18 cellular contexts compared by ENCODE assay signal in genomic region chr16:81699596-81699995, GRCh38.
DNase-seq lines count a peak whose midpoint lies in the region; ATAC-seq and TF ChIP-seq lines count a peak whose summit lies in the region.
"Had no signal": no experiment of that assay in that cellular context is flagged by ENCODE, and none has a peak within 500 bp of the region (broad histone marks: within the 10 kb centered on the region; RNA-seq: fewer than 3 reads in every experiment).

No MANE protein-coding gene starts in this region.

- H3K27ac Mint-ChIP-seq in activated T-helper 17 cell treated with anti-CD3 and anti-CD28 coated beads, Interleukin-2, amount 50 U/mL, for 72 hours: peak overlapping the region; percentile 84
- H3K27ac Mint-ChIP-seq: CD4-positive, alpha-beta T cell had no signal

- H3K9me3 ChIP-seq in heart left ventricle: no peaks in the 10 kb centered on the region
- no peaks in the 10 kb centered on the region for H3K9me3 ChIP-seq in lower lobe of right lung
- no peaks in the 10 kb centered on the region for H3K9me3 ChIP-seq in upper lobe of right lung
- no peaks in the 10 kb centered on the region for H3K9me3 ChIP-seq in body of pancreas

- intact Hi-C loops in heart left ventricle (cut with DNase I): loop anchor here in 3 of 10 donors (5.0 to 10.0 kb wide), 3 partner anchors 75 to 295 kb away; no protein-coding TSS in a partner anchor
- intact Hi-C loops in cardiac septum (cut with DNase I): loop anchor here (5.0 to 10.0 kb wide), 2 partner anchors 77 to 295 kb away; no protein-coding TSS in a partner anchor
- intact Hi-C loops in lower lobe of right lung (cut with DNase I): no loop called here
- intact Hi-C loops in upper lobe of right lung (cut with DNase I): no loop called here
- intact Hi-C loops in body of pancreas (cut with DNase I): no loop called here

- H3K27ac ChIP-seq in heart left ventricle: no peak overlapping the region
- H3K27ac ChIP-seq in lower lobe of right lung: no peak overlapping the region
- no peak overlapping the region for H3K27ac ChIP-seq in upper lobe of right lung
- no peak overlapping the region for H3K27ac ChIP-seq in body of pancreas
- H3K27ac ChIP-seq: GM23248, SK-N-MC had no signal

- ATAC-seq in heart left ventricle (no peak), lower lobe of right lung (no peak), upper lobe of right lung (no peak), GM18907 (IDR thresholded peaks at IDR 0.05; ENCODE audit: unreplicated experiment) (no peak), body of pancreas (no peak)
- ATAC-seq in activated T-helper 17 cell treated with anti-CD3 and anti-CD28 coated beads, Interleukin-2, amount 50 U/mL, for 72 hours (replicated peaks): no peak
- ATAC-seq: Panc1 had no signal

- no peak for TF ChIP-seq CTCF in heart left ventricle (IDR thresholded peaks at IDR 0.05)
- TF ChIP-seq CTCF in lower lobe of right lung (IDR thresholded peaks at IDR 0.05): no peak
- no peak for TF ChIP-seq CTCF in upper lobe of right lung (IDR thresholded peaks at IDR 0.05)
- no peak for TF ChIP-seq CTCF in body of pancreas (IDR thresholded peaks at IDR 0.05)

- no peaks in the 10 kb centered on the region for H3K9me3 Mint-ChIP-seq in activated T-helper 17 cell treated with anti-CD3 and anti-CD28 coated beads, Interleukin-2, amount 50 U/mL, for 72 hours
- H3K9me3 Mint-ChIP-seq: CD4-positive, alpha-beta T cell had no signal

- WGBS in heart left ventricle, 4 donors: 95 to 98% (median 95%) methylated on average over 9 to 10 of the region's 10 CpGs
- WGBS in body of pancreas, 2 donors: 91 to 100% methylated on average over 1 to 5 of the region's 10 CpGs

- H3K4me1 ChIP-seq in heart left ventricle: peaks cover 0 to 28% (median 14%) of the 10 kb centered on the region in 12 donors
- H3K4me1 ChIP-seq in lower lobe of right lung: peaks cover 29% of the 10 kb centered on the region
- peaks cover 14% of the 10 kb centered on the region for H3K4me1 ChIP-seq in upper lobe of right lung
- H3K4me1 ChIP-seq in body of pancreas: no peaks in the 10 kb centered on the region

- H3K36me3 Mint-ChIP-seq in activated T-helper 17 cell treated with anti-CD3 and anti-CD28 coated beads, Interleukin-2, amount 50 U/mL, for 72 hours (ENCODE audit: low read depth): peaks cover 46% of the 10 kb centered on the region

- no peak overlapping the region for H3K4me3 Mint-ChIP-seq in activated T-helper 17 cell treated with anti-CD3 and anti-CD28 coated beads, Interleukin-2, amount 50 U/mL, for 72 hours
- H3K4me3 Mint-ChIP-seq: CD4-positive, alpha-beta T cell had no signal

- TF ChIP-seq POLR2A in heart left ventricle (IDR thresholded peaks at IDR 0.05) (no peak), body of pancreas (IDR thresholded peaks at IDR 0.05) (no peak)

- no peak overlapping the region for H3K4me3 ChIP-seq in heart left ventricle
- H3K4me3 ChIP-seq in lower lobe of right lung: no peak overlapping the region
- H3K4me3 ChIP-seq in upper lobe of right lung: no peak overlapping the region
- H3K4me3 ChIP-seq in body of pancreas: no peak overlapping the region
- H3K4me3 ChIP-seq: GM23248, SK-N-MC had no signal

- H3K36me3 ChIP-seq in heart left ventricle: peaks cover 0 to 72% (median 11%) of the 10 kb centered on the region in 9 donors
- H3K36me3 ChIP-seq in lower lobe of right lung: peaks cover 79% of the 10 kb centered on the region
- H3K36me3 ChIP-seq in upper lobe of right lung: peaks cover 30% of the 10 kb centered on the region
- peaks cover 0 to 11% of the 10 kb centered on the region in 2 donors for H3K36me3 ChIP-seq in body of pancreas (replicated peaks in 1 of 2; ENCODE audit: insufficient read depth in 1 of 2, low read depth in 2 of 2)

- H3K4me1 Mint-ChIP-seq in activated T-helper 17 cell treated with anti-CD3 and anti-CD28 coated beads, Interleukin-2, amount 50 U/mL, for 72 hours: no peaks in the 10 kb centered on the region

- H3K27me3 ChIP-seq in heart left ventricle (no peaks in the 10 kb centered on the region), lower lobe of right lung (ENCODE audit: low read depth) (no peaks in the 10 kb centered on the region), upper lobe of right lung (no peaks in the 10 kb centered on the region), body of pancreas (no peaks in the 10 kb centered on the region)

- no peaks in the 10 kb centered on the region for H3K27me3 Mint-ChIP-seq in activated T-helper 17 cell treated with anti-CD3 and anti-CD28 coated beads, Interleukin-2, amount 50 U/mL, for 72 hours
- H3K27me3 Mint-ChIP-seq: CD4-positive, alpha-beta T cell had no signal

- DNase-seq in heart left ventricle (peak in 3 of 5 donors; percentile 10 to 19 (median 13)), cardiac septum (ENCODE audit: low spot score) (no peak), lower lobe of right lung (peak; percentile 10), upper lobe of right lung (peak; percentile 55), body of pancreas (no peak), NCI-H446 (lab: John Stamatoyannopoulos, UW) (no peak)
- DNase-seq: Calu3; CD4-positive, alpha-beta T cell; GM23248; NCI-H1048; NCI-H1436 treated with DMSO at 0.1 percent for 48 hours; NCI-H2029 treated with DMSO at 0.1 percent for 48 hours; NCI-H2171 treated with DMSO at 0.1 percent for 48 hours; NCI-H510A treated with DMSO at 0.1 percent for 48 hours had no signal

Comparison
In these comparisons a context has a peak if more than half of its experiments do, and no peak if none do; other contexts are left out.
1. DNase-seq: peak in heart left ventricle (3 of 5), lower lobe of right lung (single experiment) and upper lobe of right lung (single experiment); none in cardiac septum (single experiment), body of pancreas (0 of 4) and NCI-H446 (0 of 2).